ENCODE assay signal across 10 cellular contexts in genomic region chr5:78533356-78533755, GRCh38.
DNase-seq lines count a peak whose midpoint lies in the region; ATAC-seq, FAIRE-seq and TF ChIP-seq lines count a peak whose summit lies in the region.
"Had no signal": no experiment of that assay in that cellular context is flagged by ENCODE, and none has a peak within 500 bp of the region (broad histone marks: within the 10 kb centered on the region; RNA-seq: fewer than 3 reads in every experiment).

No MANE protein-coding gene starts in this region.

- no peaks in the 10 kb centered on the region for H3K36me3 ChIP-seq in RWPE2 (ENCODE audit: low read depth)
- H3K36me3 ChIP-seq in gastrocnemius medialis, result no peaks in the 10 kb centered on the region

- peaks cover 10% of the 10 kb centered on the region for H3K4me1 Mint-ChIP-seq in glutamatergic neuron (ENCODE audit: low read depth, unreplicated experiment)

- DNase-seq in ACHN, result peak; percentile 49
- DNase-seq in GM13976 (ENCODE audit: low spot score), result peak; percentile 64
- DNase-seq in RWPE2 (ENCODE audit: low spot score), result no peak
- DNase-seq in glutamatergic neuron, result no peak
- DNase-seq in activated effector memory CD4-positive, alpha-beta T cell treated with anti-CD3 and anti-CD28 coated beads, Interleukin-2, amount 50 U/mL, for 16 hours, result no peak
- DNase-seq in GM12892 (ENCODE audit: insufficient read length), result no peak
- no peak for DNase-seq in gastrocnemius medialis
- DNase-seq in cerebellar nuclear complex (lab: John Stamatoyannopoulos, UW), result no peak
- DNase-seq: NCI-H446 treated with DMSO at 0.1 percent for 48 hours had no signal

- H3K27ac Mint-ChIP-seq in glutamatergic neuron (ENCODE audit: unreplicated experiment), result no peak overlapping the region

- TF ChIP-seq POLR2A in GM12892 (IDR thresholded peaks at IDR 0.05; ENCODE audit: low read depth, low read length) (no peak), gastrocnemius medialis (IDR thresholded peaks at IDR 0.05) (no peak)

- H3K27me3 Mint-ChIP-seq in glutamatergic neuron (ENCODE audit: unreplicated experiment), result peaks cover 2% of the 10 kb centered on the region

- in situ Hi-C loops in ACHN (cut with HindIII; ENCODE audit: low pct_ligation_motif_present, low pct_unique_long_range_greater_than_20kb, low sequenced_read_pairs), result loop anchor here (25.0 kb wide), 1 partner anchor 104 kb away; the partner anchor contains the start of gene LHFPL2
- in situ Hi-C loops in GM13976 (cut with MboI; ENCODE audit: low sequenced_read_pairs, unreplicated experiment), result no loop called here
- in situ Hi-C loops in gastrocnemius medialis (cut with MboI; ENCODE audit: low sequenced_read_pairs in 4 of 4), result loop anchor here in 2 of 4 donors (10.0 to 25.0 kb wide), 3 partner anchors 104 to 431 kb away; partner anchors contain the start of gene LHFPL2 (in 1 of the 2)

- H3K4me1 ChIP-seq in RWPE2 (ENCODE audit: insufficient read depth, poor library complexity, severe bottlenecking) (peaks cover 30% of the 10 kb centered on the region), gastrocnemius medialis (no peaks in the 10 kb centered on the region)

- H3K9me3 ChIP-seq in RWPE2 (ENCODE audit: severe bottlenecking) (no peaks in the 10 kb centered on the region), gastrocnemius medialis (no peaks in the 10 kb centered on the region)

- peaks cover 3% of the 10 kb centered on the region for H3K9me3 Mint-ChIP-seq in glutamatergic neuron (ENCODE audit: unreplicated experiment)

- FAIRE-seq in GM12892 (lab: Jason Lieb, UNC), result no peak
- FAIRE-seq: colon had no signal

- intact Hi-C loops in gastrocnemius medialis (cut with DNase I; ENCODE audit: low total_unique reads), result no loop called here

- H3K36me3 Mint-ChIP-seq in glutamatergic neuron (ENCODE audit: unreplicated experiment), result no peaks in the 10 kb centered on the region

- TF ChIP-seq CTCF in GM13976 (IDR thresholded peaks at IDR 0.05; ENCODE audit: borderline replicate concordance, control extremely low read depth, extremely low read depth, insufficient read depth, missing control alignments) (peak; percentile 39), RWPE2 (IDR thresholded peaks at IDR 0.05; ENCODE audit: poor library complexity, severe bottlenecking) (peak; percentile 62), glutamatergic neuron (IDR thresholded peaks at IDR 0.05; ENCODE audit: partially characterized antibody, unreplicated experiment) (peak; percentile 55), gastrocnemius medialis (IDR thresholded peaks at IDR 0.05 in 4 of 5, conservative IDR thresholded peaks at IDR 0.05 in 1 of 5) (no peak)

- H3K4me3 Mint-ChIP-seq in glutamatergic neuron (ENCODE audit: unreplicated experiment), result no peak overlapping the region

- no peak overlapping the region for H3K27ac ChIP-seq in RWPE2 (ENCODE audit: poor library complexity, severe bottlenecking)
- H3K27ac ChIP-seq in gastrocnemius medialis, result peak overlapping the region in 2 of 4 donors; percentile 58 to 59

- no peak for ATAC-seq in RWPE2 (ENCODE audit: low read depth)
- ATAC-seq in gastrocnemius medialis, result no peak

- H3K27me3 ChIP-seq in RWPE2 (ENCODE audit: insufficient read depth, poor library complexity, severe bottlenecking) (no peaks in the 10 kb centered on the region), gastrocnemius medialis (no peaks in the 10 kb centered on the region)

- H3K4me3 ChIP-seq in RWPE2 (ENCODE audit: severe bottlenecking) (no peak overlapping the region), gastrocnemius medialis (no peak overlapping the region)

Comparison
In these comparisons a context has a peak if more than half of its experiments do, and no peak if none do; other contexts are left out.
1. DNase-seq: peak in ACHN (single experiment) and GM13976 (single experiment); none in RWPE2 (single experiment), glutamatergic neuron (single experiment), activated effector memory CD4-positive, alpha-beta T cell treated with anti-CD3 and anti-CD28 coated beads, Interleukin-2, amount 50 U/mL, for 16 hours (single experiment), GM12892 (single experiment), gastrocnemius medialis (0 of 2) and cerebellar nuclear complex (0 of 2).
2. CTCF ChIP-seq: peak in GM13976 (single experiment), RWPE2 (single experiment) and glutamatergic neuron (single experiment); none in gastrocnemius medialis (0 of 5).